In genomic region chr1:197800379-197801110, GRCh38 we compare ENCODE assay signal across 25 cellular contexts.
"Had no signal": no experiment of that assay in that cellular context is flagged by ENCODE, and none has a peak within 500 bp of the region (broad histone marks: within the 10 kb centered on the region; RNA-seq: fewer than 3 reads in every experiment).

No MANE protein-coding gene starts in this region.

- H3K9ac ChIP-seq: parathyroid adenoma had no signal

- H3K9me3 ChIP-seq: right lobe of liver, testis, uterus had no signal

- H3K79me2 ChIP-seq: parathyroid adenoma had no signal

- H3K4me3 Mint-ChIP-seq: immature natural killer cell; naive thymus-derived CD8-positive, alpha-beta T cell; neural crest cell; type B pancreatic cell had no signal

- H3K36me3 ChIP-seq: lower lobe of right lung, right lobe of liver, tibial artery, uterus had no signal

- DNase-seq: dermis blood vessel endothelial cell; effector memory CD4-positive, alpha-beta T cell; erythroblast; hypothalamus; immature natural killer cell; islet precursor cell; kidney glomerular epithelial cell; left ventricle myocardium superior; lower lobe of right lung; naive thymus-derived CD8-positive, alpha-beta T cell; right lobe of liver; small intestine; stimulated activated CD4-positive, alpha-beta T cell treated with anti-CD3 and anti-CD28 coated beads, Interleukin-15, amount 100 ng/mL, for 24 hours; stimulated activated CD4-positive, alpha-beta T cell treated with anti-CD3 and anti-CD28 coated beads, Interleukin-2, amount 100 ng/mL, for 48 hours; stimulated activated CD8-positive, alpha-beta memory T cell treated with anti-CD3 and anti-CD28 coated beads, Interleukin-4, amount 100 ng/mL, for 48 hours; stimulated activated naive CD4-positive, alpha-beta T cell; substantia nigra; testis; tibial artery; uterus had no signal

- H2AFZ ChIP-seq: parathyroid adenoma had no signal

- H3K4me3 ChIP-seq: coronary artery, lower lobe of right lung, right lobe of liver, testis, tibial artery, uterus had no signal

- H3K27ac ChIP-seq: coronary artery, lower lobe of right lung, parathyroid adenoma, right lobe of liver, testis, tibial artery, uterus had no signal

- H3K4me1 Mint-ChIP-seq: naive thymus-derived CD8-positive, alpha-beta T cell had no signal

- H3K4me1 ChIP-seq: lower lobe of right lung, parathyroid adenoma, right lobe of liver, testis, tibial artery, uterus had no signal

- ATAC-seq: naive thymus-derived CD8-positive, alpha-beta T cell had no signal

- H3K27me3 ChIP-seq: right lobe of liver, testis, tibial artery, uterus had no signal

- H3K36me3 Mint-ChIP-seq: type B pancreatic cell had no signal

- H3K27ac Mint-ChIP-seq: immature natural killer cell; naive thymus-derived CD8-positive, alpha-beta T cell; progenitor cell of endocrine pancreas; type B pancreatic cell had no signal

- H3K27me3 Mint-ChIP-seq: progenitor cell of endocrine pancreas, type B pancreatic cell had no signal
